Comparison of ENCODE assay signal across 8 cellular contexts in genomic region chr11:72787262-72788104, GRCh38. TPM values are rescaled to one million over a fixed set of nuclear protein-coding genes. Genes with fewer than 3 reads are reported as not detected.
A peak's percentile ranks its signal among the peaks of the same experiment; 100 is the strongest.
DNase-seq lines count a peak whose midpoint lies in the region; ATAC-seq and TF ChIP-seq lines count a peak whose summit lies in the region.

No MANE protein-coding gene starts in this region.

- no peaks in the 10 kb centered on the region for H3K4me1 ChIP-seq in rectal smooth muscle tissue (ENCODE audit: control insufficient read depth, insufficient read depth, low read length)

- no peak for DNase-seq in activated T-cell treated with anti-CD3 and anti-CD28 coated beads, Interleukin-2, amount 50 U/mL, for 4 hours
- DNase-seq in activated T-cell treated with anti-CD3 and anti-CD28 coated beads for 4 hours (no peak), NCI-H187 (lab: John Stamatoyannopoulos, UW) (peak; percentile 78 to 89), cardiac fibroblast (ENCODE audit: low read depth in 2 of 2) (no peak), NCI-H1694 treated with DMSO at 0.1 percent for 48 hours (lab: John Stamatoyannopoulos, UW) (no peak), HCEC 1CT (no peak)

- peak overlapping the region; percentile 1 for H3K27ac ChIP-seq in rectal smooth muscle tissue (ENCODE audit: low read depth, low read length)

- no peaks in the 10 kb centered on the region for H3K36me3 Mint-ChIP-seq in activated T-cell treated with anti-CD3 and anti-CD28 coated beads, Interleukin-2, amount 50 U/mL, for 4 hours (ENCODE audit: insufficient read depth)

- H3K36me3 ChIP-seq in rectal smooth muscle tissue (ENCODE audit: control insufficient read depth, insufficient read depth, low read length), result no peaks in the 10 kb centered on the region

- H3K4me3 Mint-ChIP-seq in activated T-cell treated with anti-CD3 and anti-CD28 coated beads, Interleukin-2, amount 50 U/mL, for 4 hours, result no peak overlapping the region

- H3K27me3 ChIP-seq in rectal smooth muscle tissue (ENCODE audit: control insufficient read depth, insufficient read depth, low read length), result no peaks in the 10 kb centered on the region

- ATAC-seq in activated T-cell treated with anti-CD3 and anti-CD28 coated beads, Interleukin-2, amount 50 U/mL, for 4 hours, result peak; percentile 36 to 41
- no peak for ATAC-seq in HG02623 (IDR thresholded peaks at IDR 0.05; ENCODE audit: unreplicated experiment)

- no peaks in the 10 kb centered on the region for H3K27me3 Mint-ChIP-seq in activated T-cell treated with anti-CD3 and anti-CD28 coated beads, Interleukin-2, amount 50 U/mL, for 4 hours (ENCODE audit: low read depth)

- H3K4me3 ChIP-seq in cardiac fibroblast (replicated peaks in 1 of 2; ENCODE audit: low read depth in 2 of 2, low read length in 2 of 2), result no peak overlapping the region
- H3K4me3 ChIP-seq in rectal smooth muscle tissue (ENCODE audit: low read length), result no peak overlapping the region

- H3K9ac ChIP-seq in rectal smooth muscle tissue (ENCODE audit: low read length), result peak overlapping the region; percentile 14

- H3K9me3 Mint-ChIP-seq in activated T-cell treated with anti-CD3 and anti-CD28 coated beads, Interleukin-2, amount 50 U/mL, for 4 hours, result no peaks in the 10 kb centered on the region

- peaks cover 11% of the 10 kb centered on the region for H3K4me1 Mint-ChIP-seq in activated T-cell treated with anti-CD3 and anti-CD28 coated beads, Interleukin-2, amount 50 U/mL, for 4 hours (ENCODE audit: low read depth)

- TF ChIP-seq CTCF in cardiac fibroblast (IDR thresholded peaks at IDR 0.05; ENCODE audit: low read depth, low read length), result peak; percentile 14

RNA-seq across cellular contexts. Expression of gene STARD10, which starts 6.4 kb away (rescaled TPM):
- total RNA-seq in activated T-cell treated with anti-CD3 and anti-CD28 coated beads, Interleukin-2, amount 50 U/mL, for 4 hours, result 10 to 100 TPM in 2 of 3 donors, 1 to 10 TPM in 1; 9.4 to 13.8 (median 13.0) TPM

RNA-seq across cellular contexts. Expression of gene ATG16L2, which starts 26.7 kb away (rescaled TPM):
- total RNA-seq in activated T-cell treated with anti-CD3 and anti-CD28 coated beads, Interleukin-2, amount 50 U/mL, for 4 hours, result 10 to 100 TPM; 23.8 to 28.9 (median 26.0) TPM

RNA-seq across cellular contexts. Expression of gene ARAP1, which starts 35.3 kb away (rescaled TPM):
- total RNA-seq in activated T-cell treated with anti-CD3 and anti-CD28 coated beads, Interleukin-2, amount 50 U/mL, for 4 hours, result 10 to 100 TPM; 52.3 to 58.1 (median 52.8) TPM

Comparison
In these comparisons a context has a peak if more than half of its experiments do, and no peak if none do; other contexts are left out.
1. DNase-seq: peak in NCI-H187 (2 of 2); none in activated T-cell treated with anti-CD3 and anti-CD28 coated beads, Interleukin-2, amount 50 U/mL, for 4 hours (single experiment), activated T-cell treated with anti-CD3 and anti-CD28 coated beads for 4 hours (single experiment), cardiac fibroblast (0 of 2), NCI-H1694 treated with DMSO at 0.1 percent for 48 hours (single experiment) and HCEC 1CT (single experiment).